In genomic region chr3:17431004-17431403, GRCh38 we compare ENCODE assay signal across 8 cellular contexts.
DNase-seq lines count a peak whose midpoint lies in the region; ATAC-seq, FAIRE-seq and TF ChIP-seq lines count a peak whose summit lies in the region.

No MANE protein-coding gene starts in this region.

- no peak overlapping the region for H3K4me2 ChIP-seq in GM12878 (ENCODE audit: control insufficient read depth, insufficient read depth)

- no peak overlapping the region for H3K27ac ChIP-seq in GM12878 (ENCODE audit: control insufficient read depth, insufficient read depth)

- H3K9ac ChIP-seq in GM12878 (ENCODE audit: control insufficient read depth, insufficient read depth, low read length) = no peak overlapping the region

- DNase-seq in A172 (ENCODE audit: low spot score) (peak; percentile 41), GM12891 (ENCODE audit: insufficient read length, low spot score) (no peak), NCI-H2029 treated with DMSO at 0.1 percent for 48 hours (lab: John Stamatoyannopoulos, UW) (peak; percentile 51), GM12878 (ENCODE audit: low read depth, low spot score) (no peak), left kidney (ENCODE audit: low read depth, low spot score) (peak; percentile 37), SKM-1 treated with dmso at 0.1 percent for 144 hours (lab: John Stamatoyannopoulos, UW; ENCODE audit: unreplicated experiment) (no peak), NCI-H128 (lab: John Stamatoyannopoulos, UW; ENCODE audit: unreplicated experiment) (no peak)
- DNase-seq in stimulated activated CD8-positive, alpha-beta memory T cell treated with anti-CD3 and anti-CD28 coated beads, Interleukin-4, amount 100 ng/mL, for 48 hours = no peak

- H3K9me3 ChIP-seq in GM12878 (replicated peaks; ENCODE audit: control insufficient read depth, insufficient read depth, low read length) = peaks cover 2% of the 10 kb centered on the region; the same call in 2 of the 3 replicates

- no peaks in the 10 kb centered on the region for H3K4me1 ChIP-seq in GM12878 (ENCODE audit: control insufficient read depth, insufficient read depth, low read length)

- POLR2A ChIA-PET in GM12878 (lab: Charles Lee) = no interaction called here

- no peaks in the 10 kb centered on the region for H3K36me3 ChIP-seq in GM12878 (ENCODE audit: control insufficient read depth in 2 of 2, insufficient read depth in 2 of 2, low read length in 1 of 2)

- H3K79me2 ChIP-seq in GM12878 (ENCODE audit: control insufficient read depth, insufficient read depth, low read length) = no peaks in the 10 kb centered on the region

- 45% methylated on average over 2 of the region's 2 CpGs for WGBS in GM12878 (ENCODE audit: insufficient coverage, insufficient replicate concordance, low lambda C conversion rate, missing lambda C conversion rate)

- FAIRE-seq in GM12891 (lab: Jason Lieb, UNC) = peak; percentile 79
- no peak for FAIRE-seq in GM12878 (lab: Jason Lieb, UNC)

- RAD21 ChIA-PET in GM12878 (lab: Charles Lee; ENCODE audit: unreplicated experiment) = interaction anchor here (0.9 to 5.9 kb wide), 2 partner anchors 372 to 411 kb away, joined by 3 to 61 read pairs; no protein-coding TSS in a partner anchor

- intact Hi-C loops in GM12878 (cut with micrococcal nuclease; ENCODE audit: unreplicated experiment) = loop anchor here (1.0 to 5.0 kb wide), 2 partner anchors 311 to 410 kb away; partner anchors contain the start of gene TBC1D5

- TF ChIP-seq POLR2A in GM12891 (IDR thresholded peaks at IDR 0.05; ENCODE audit: low read depth, low read length) = no peak
- TF ChIP-seq POLR2A in GM12878 (IDR thresholded peaks at IDR 0.05; ENCODE audit: low read depth, low read length) = no peak

- CTCF ChIA-PET in GM12878 (lab: Yijun Ruan, JAX) = interaction anchor here (0.5 to 5.9 kb wide), 14 partner anchors 11 to 411 kb away, joined by 3 to 67 read pairs (median 4); no protein-coding TSS in a partner anchor

- no peaks in the 10 kb centered on the region for H3K27me3 ChIP-seq in GM12878 (replicated peaks in 1 of 2; ENCODE audit: control insufficient read depth in 2 of 2, insufficient read depth in 2 of 2, low read length in 1 of 2)

- H4K20me1 ChIP-seq in GM12878 (ENCODE audit: control insufficient read depth, insufficient read depth) = no peaks in the 10 kb centered on the region

- no peak overlapping the region for H2AFZ ChIP-seq in GM12878 (ENCODE audit: control insufficient read depth, low read depth, low read length)

- TF ChIP-seq EP300 in GM12878 (IDR thresholded peaks at IDR 0.05; ENCODE audit: borderline replicate concordance in 1 of 2, control insufficient read depth in 1 of 2, low read depth in 2 of 2, low read length in 2 of 2) = no peak

- peak; percentile 65 for ATAC-seq in GM12878

- BruUV-seq in GM12878 (replicated peaks; lab: Mats Ljungman, UMichigan) = no TSS peak

- in situ Hi-C loops in GM12878 (cut with MboI) = loop anchor here (5.0 kb wide), 1 partner anchor 406 kb away; no protein-coding TSS in a partner anchor

- TF ChIP-seq RAD21 in GM12878 (IDR thresholded peaks at IDR 0.05; ENCODE audit: insufficient read depth, low read depth, low read length) = peak; percentile 60

- peak; percentile 14 to 53 (median 34); a peak in 4 of 6 replicates for TF ChIP-seq CTCF in GM12878 (IDR thresholded peaks at IDR 0.05 in 2 of 3, conservative IDR thresholded peaks at IDR 0.05 in 1 of 3; ENCODE audit: control insufficient read depth in 2 of 3, extremely low read depth in 1 of 3, insufficient read depth in 1 of 3, low read depth in 3 of 3, low read length in 3 of 3)

- no peak overlapping the region for H3K4me3 ChIP-seq in GM12878

- SMC1A ChIA-PET in GM12878 (lab: Charles Lee; ENCODE audit: uncharacterized antibody, unreplicated experiment) = interaction anchor here (1.0 to 4.1 kb wide), 4 partner anchors 214 to 411 kb away, joined by 4 to 58 read pairs (median 6); no protein-coding TSS in a partner anchor

TF ChIP-seq in GM12891, 5 proteins besides CTCF, POLR2A, EP300 and RAD21:
- no peak for TF ChIP-seq SPI1 (IDR thresholded peaks at IDR 0.05; ENCODE audit: low read depth, low read length)
- no peak for TF ChIP-seq PAX5 (IDR thresholded peaks at IDR 0.05; ENCODE audit: insufficient read depth, low read length, severe bottlenecking)
- no peak for TF ChIP-seq TAF1 (IDR thresholded peaks at IDR 0.05; ENCODE audit: low read depth, low read length)
- TF ChIP-seq POU2F2 (IDR thresholded peaks at IDR 0.05; ENCODE audit: low read depth, low read length) = no peak
- TF ChIP-seq POLR2AphosphoS5 (IDR thresholded peaks at IDR 0.05; ENCODE audit: low read depth, low read length) = no peak

TF ChIP-seq in GM12878, 131 proteins besides CTCF, POLR2A, EP300 and RAD21:
- TF ChIP-seq FOS (IDR thresholded peaks at IDR 0.05; ENCODE audit: borderline replicate concordance, extremely low read depth, insufficient read length) (no peak), SMC3 (IDR thresholded peaks at IDR 0.05; ENCODE audit: borderline replicate concordance, low read length) (peak; percentile 62; the same call in 1 of the 2 replicates)

Comparison
In these comparisons a context has a peak if more than half of its experiments do, and no peak if none do; other contexts are left out.
1. DNase-seq: peak in A172 (single experiment), NCI-H2029 treated with DMSO at 0.1 percent for 48 hours (single experiment) and left kidney (single experiment); none in GM12891 (single experiment), GM12878 (single experiment), SKM-1 treated with dmso at 0.1 percent for 144 hours (single experiment), NCI-H128 (single experiment) and stimulated activated CD8-positive, alpha-beta memory T cell treated with anti-CD3 and anti-CD28 coated beads, Interleukin-4, amount 100 ng/mL, for 48 hours (single experiment).